1 cellular context compared by ENCODE assay signal in genomic region chr7:8618441-8619070, GRCh38.
TF ChIP-seq lines count a peak whose summit lies in the region.

No MANE protein-coding gene starts in this region.

TF ChIP-seq in GM23338, 12 proteins besides CTCF, POLR2A, EP300 and RAD21 (continued from another document):
- TF ChIP-seq ETS1 (IDR thresholded peaks at IDR 0.05) (no peak), REST (IDR thresholded peaks at IDR 0.05; ENCODE audit: unreplicated experiment) (no peak)
